ENCODE assay signal across 8 cellular contexts in genomic region chr15:64634020-64634419, GRCh38.
DNase-seq lines count a peak whose midpoint lies in the region; ATAC-seq and TF ChIP-seq lines count a peak whose summit lies in the region.

No MANE protein-coding gene starts in this region.

- intact Hi-C loops in stomach (cut with DNase I; ENCODE audit: low total_unique reads) (no loop called here), head of caudate nucleus (cut with DNase I) (no loop called here)

- peak overlapping the region; percentile 63 for H3K27ac ChIP-seq in effector memory CD4-positive, alpha-beta T cell (ENCODE audit: insufficient read depth, low read length, poor library complexity, severe bottlenecking)
- H3K27ac ChIP-seq in stomach: peak overlapping the region; percentile 65 to 83 (median 79)

- no peaks in the 10 kb centered on the region for H3K27me3 ChIP-seq in effector memory CD4-positive, alpha-beta T cell (replicated peaks; ENCODE audit: control insufficient read depth, insufficient read depth, low read length, poor library complexity, severe bottlenecking)
- H3K27me3 ChIP-seq in stomach: no peaks in the 10 kb centered on the region

- H3K4me3 Mint-ChIP-seq in T-helper 17 cell: peak overlapping the region; percentile 87

- H3K27ac Mint-ChIP-seq in T-helper 17 cell: peak overlapping the region; percentile 94

- TF ChIP-seq CTCF in stomach (IDR thresholded peaks at IDR 0.05): no peak

- no peaks in the 10 kb centered on the region for H3K9me3 ChIP-seq in T-helper 17 cell (ENCODE audit: control insufficient read depth, low read length, poor library complexity, severe bottlenecking)
- H3K9me3 ChIP-seq in effector memory CD4-positive, alpha-beta T cell (ENCODE audit: control insufficient read depth, low read length): no peaks in the 10 kb centered on the region
- no peaks in the 10 kb centered on the region for H3K9me3 ChIP-seq in stomach

- peaks cover 48% of the 10 kb centered on the region for H3K4me1 Mint-ChIP-seq in T-helper 17 cell

- peaks cover 2% of the 10 kb centered on the region for H3K36me3 Mint-ChIP-seq in T-helper 17 cell (ENCODE audit: low read depth)

- H3K27me3 Mint-ChIP-seq in T-helper 17 cell: no peaks in the 10 kb centered on the region

- H3K4me1 ChIP-seq in effector memory CD4-positive, alpha-beta T cell (ENCODE audit: control insufficient read depth, insufficient read depth, low read length, poor library complexity, severe bottlenecking): peaks cover 38% of the 10 kb centered on the region
- peaks cover 38 to 74% (median 49%) of the 10 kb centered on the region in 4 donors for H3K4me1 ChIP-seq in stomach

- TF ChIP-seq EP300 in stomach (IDR thresholded peaks at IDR 0.05): no peak

- H3K4me3 ChIP-seq in effector memory CD4-positive, alpha-beta T cell (ENCODE audit: insufficient read depth, low read depth, low read length, poor library complexity, severe bottlenecking): peak overlapping the region; percentile 29
- no peak overlapping the region for H3K4me3 ChIP-seq in stomach

- peak; percentile 43 for DNase-seq in activated naive CD4-positive, alpha-beta T cell treated with Interleukin-2 at 50 U/mL for 16 hours
- DNase-seq in activated naive CD4-positive, alpha-beta T cell (lab: John Stamatoyannopoulos, UW): no peak
- DNase-seq in T-helper 17 cell (no peak), stomach (no peak), NCI-H2171 (lab: John Stamatoyannopoulos, UW) (no peak), head of caudate nucleus (no peak)
- DNase-seq in effector memory CD4-positive, alpha-beta T cell: peak in 2 of 3 donors; percentile 9 to 14

- 12 to 39% (median 30%) methylated on average over 2 of the region's 2 CpGs for WGBS in stomach, 5 donors

- no peak for TF ChIP-seq POLR2A in stomach (IDR thresholded peaks at IDR 0.05)

- ATAC-seq in HG03045 (IDR thresholded peaks at IDR 0.05; ENCODE audit: unreplicated experiment): peak; percentile 54
- peak; percentile 88 for ATAC-seq in T-helper 17 cell

- peaks cover 5% of the 10 kb centered on the region for H3K36me3 ChIP-seq in effector memory CD4-positive, alpha-beta T cell (ENCODE audit: control insufficient read depth, insufficient read depth, low read length)
- peaks cover 0 to 14% (median 2%) of the 10 kb centered on the region in 4 donors for H3K36me3 ChIP-seq in stomach

Comparison
In these comparisons a context has a peak if more than half of its experiments do, and no peak if none do; other contexts are left out.
1. DNase-seq: peak in activated naive CD4-positive, alpha-beta T cell treated with Interleukin-2 at 50 U/mL for 16 hours (single experiment) and effector memory CD4-positive, alpha-beta T cell (2 of 3); none in activated naive CD4-positive, alpha-beta T cell (0 of 4), T-helper 17 cell (0 of 3), stomach (single experiment), NCI-H2171 (single experiment) and head of caudate nucleus (0 of 42).